34 cellular contexts compared by ENCODE assay signal in the genomic region with DNA sequence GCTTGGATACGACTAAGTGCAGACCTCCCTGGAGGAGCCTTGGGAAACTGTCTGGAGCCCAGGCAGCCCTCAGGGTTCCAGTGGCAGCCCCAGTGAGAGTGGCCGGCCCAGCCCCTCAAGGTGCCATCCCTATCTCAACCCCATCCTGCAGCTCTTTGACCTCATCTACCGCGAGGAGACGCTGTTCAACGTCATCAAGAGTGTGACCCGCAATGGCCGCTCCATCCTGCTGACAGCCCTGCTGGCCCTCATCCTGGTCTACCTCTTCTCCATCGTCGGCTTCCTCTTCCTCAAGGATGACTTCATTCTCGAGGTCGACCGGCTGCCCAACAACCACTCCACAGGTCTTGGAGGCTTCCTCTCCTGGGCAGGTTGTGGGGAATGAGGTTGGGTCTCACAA. TPM values are rescaled to one million over a fixed set of nuclear protein-coding genes. Genes with fewer than 3 reads are reported as not detected.
A peak's percentile ranks its signal among the peaks of the same experiment; 100 is the strongest.
DNase-seq lines count a peak whose midpoint lies in the region; ATAC-seq and TF ChIP-seq lines count a peak whose summit lies in the region.
"Had no signal": no experiment of that assay in that cellular context is flagged by ENCODE, and none has a peak within 500 bp of the region (broad histone marks: within the 10 kb centered on the region; RNA-seq: fewer than 3 reads in every experiment).

No MANE protein-coding gene starts in this region.

- TF ChIP-seq CTCF in natural killer cell (IDR thresholded peaks at IDR 0.05) = no peak
- no peak for TF ChIP-seq CTCF in progenitor cell of endocrine pancreas (IDR thresholded peaks at IDR 0.05; ENCODE audit: unreplicated experiment)

- H3K9me3 Mint-ChIP-seq in activated CD4-positive, alpha-beta T cell treated with anti-CD3 and anti-CD28 coated beads, Interleukin-2, amount 10 ng/mL, durations not matched to agents 7 days and 5 days = no peaks in the 10 kb centered on the region
- H3K9me3 Mint-ChIP-seq in natural killer cell = no peaks in the 10 kb centered on the region
- H3K9me3 Mint-ChIP-seq in natural killer cell treated with Interleukin-12 subunit alpha and Interleukin-12 subunit beta and Interleukin-15 and Interleukin-18, amount 100 ng/mL, for 72 hours = no peaks in the 10 kb centered on the region
- no peaks in the 10 kb centered on the region for H3K9me3 Mint-ChIP-seq in central memory CD8-positive, alpha-beta T cell
- no peaks in the 10 kb centered on the region for H3K9me3 Mint-ChIP-seq in progenitor cell of endocrine pancreas (ENCODE audit: low read depth)
- H3K9me3 Mint-ChIP-seq: activated B cell treated with CpG ODN at 0.5 μM for 24 hours; dendritic cell treated with granulocyte-macrophage colony-stimulating factor and Interleukin-4, amounts not matched to agents 40 ng/mL and 50 ng/mL, for 4 days had no signal

- peak overlapping the region; percentile 9 for H3K27ac Mint-ChIP-seq in activated CD4-positive, alpha-beta T cell treated with anti-CD3 and anti-CD28 coated beads, Interleukin-2, amount 10 ng/mL, durations not matched to agents 7 days and 5 days
- peak overlapping the region; percentile 96 to 98 for H3K27ac Mint-ChIP-seq in natural killer cell
- H3K27ac Mint-ChIP-seq in natural killer cell treated with Interleukin-12 subunit alpha and Interleukin-12 subunit beta and Interleukin-15 and Interleukin-18, amount 100 ng/mL, for 72 hours = no peak overlapping the region
- H3K27ac Mint-ChIP-seq in central memory CD8-positive, alpha-beta T cell (ENCODE audit: low read depth) = peak overlapping the region; percentile 98
- H3K27ac Mint-ChIP-seq in progenitor cell of endocrine pancreas = peak overlapping the region; percentile 67
- H3K27ac Mint-ChIP-seq: activated B cell treated with CpG ODN at 0.5 μM for 24 hours; dendritic cell treated with granulocyte-macrophage colony-stimulating factor and Interleukin-4, amounts not matched to agents 40 ng/mL and 50 ng/mL, for 4 days had no signal

- CTCF ChIA-PET in activated CD4-positive, alpha-beta T cell treated with anti-CD3 and anti-CD28 coated beads, Interleukin-2, amount 10 ng/mL, durations not matched to agents 7 days and 5 days (lab: Charles Lee) = interaction anchor here (1.0 to 1.7 kb wide), 4 partner anchors 10 to 106 kb away, joined by 3 to 5 read pairs (median 4); no protein-coding TSS in a partner anchor

- no peak overlapping the region for H3K4me3 Mint-ChIP-seq in activated CD4-positive, alpha-beta T cell treated with anti-CD3 and anti-CD28 coated beads, Interleukin-2, amount 10 ng/mL, durations not matched to agents 7 days and 5 days
- H3K4me3 Mint-ChIP-seq in natural killer cell (no peak overlapping the region), progenitor cell of endocrine pancreas (ENCODE audit: low read depth) (no peak overlapping the region)
- H3K4me3 Mint-ChIP-seq in natural killer cell treated with Interleukin-12 subunit alpha and Interleukin-12 subunit beta and Interleukin-15 and Interleukin-18, amount 100 ng/mL, for 72 hours = no peak overlapping the region
- H3K4me3 Mint-ChIP-seq in central memory CD8-positive, alpha-beta T cell = no peak overlapping the region
- H3K4me3 Mint-ChIP-seq: activated B cell treated with CpG ODN at 0.5 μM for 24 hours; CD14-positive monocyte; dendritic cell treated with granulocyte-macrophage colony-stimulating factor and Interleukin-4, amounts not matched to agents 40 ng/mL and 50 ng/mL, for 4 days had no signal

- POLR2A ChIA-PET in activated CD4-positive, alpha-beta T cell treated with anti-CD3 and anti-CD28 coated beads, Interleukin-2, amount 10 ng/mL, durations not matched to agents 7 days and 5 days (lab: Charles Lee) = no interaction called here

- H3K36me3 Mint-ChIP-seq in activated CD4-positive, alpha-beta T cell treated with anti-CD3 and anti-CD28 coated beads, Interleukin-2, amount 10 ng/mL, durations not matched to agents 7 days and 5 days (ENCODE audit: low read depth) = peaks cover 61% of the 10 kb centered on the region
- H3K36me3 Mint-ChIP-seq in natural killer cell (peaks cover 6% of the 10 kb centered on the region), progenitor cell of endocrine pancreas (ENCODE audit: insufficient read depth) (peaks cover 10% of the 10 kb centered on the region)
- H3K36me3 Mint-ChIP-seq in natural killer cell treated with Interleukin-12 subunit alpha and Interleukin-12 subunit beta and Interleukin-15 and Interleukin-18, amount 100 ng/mL, for 72 hours = peaks cover 11% of the 10 kb centered on the region
- H3K36me3 Mint-ChIP-seq in central memory CD8-positive, alpha-beta T cell (ENCODE audit: insufficient read depth) = peaks cover 21% of the 10 kb centered on the region

- H3K4me1 Mint-ChIP-seq in activated CD4-positive, alpha-beta T cell treated with anti-CD3 and anti-CD28 coated beads, Interleukin-2, amount 10 ng/mL, durations not matched to agents 7 days and 5 days = peaks cover 50% of the 10 kb centered on the region
- H3K4me1 Mint-ChIP-seq in natural killer cell (peaks cover 25 to 27% of the 10 kb centered on the region in 2 donors), progenitor cell of endocrine pancreas (ENCODE audit: low read depth) (peaks cover 10% of the 10 kb centered on the region)
- peaks cover 23 to 30% of the 10 kb centered on the region in 2 donors for H3K4me1 Mint-ChIP-seq in natural killer cell treated with Interleukin-12 subunit alpha and Interleukin-12 subunit beta and Interleukin-15 and Interleukin-18, amount 100 ng/mL, for 72 hours (ENCODE audit: low read depth in 2 of 2)
- H3K4me1 Mint-ChIP-seq in central memory CD8-positive, alpha-beta T cell = peaks cover 18% of the 10 kb centered on the region

- DNase-seq in activated CD4-positive, alpha-beta T cell treated with anti-CD3 and anti-CD28 coated beads, Interleukin-2, amount 10 ng/mL, durations not matched to agents 7 days and 5 days = no peak
- no peak for DNase-seq in activated CD4-positive, alpha-beta T cell treated with anti-CD3 and anti-CD28 coated beads, Interleukin-2, amount 50 U/mL, for 48 hours
- DNase-seq in natural killer cell = no peak
- DNase-seq in natural killer cell treated with Interleukin-12 subunit alpha and Interleukin-12 subunit beta and Interleukin-15 and Interleukin-18, amount 100 ng/mL, for 72 hours (ENCODE audit: low spot score) = no peak
- DNase-seq in central memory CD8-positive, alpha-beta T cell (ENCODE audit: low spot score in 2 of 2) = no peak
- no peak for DNase-seq in progenitor cell of endocrine pancreas (ENCODE audit: low spot score, unreplicated experiment)
- no peak for DNase-seq in T-helper 2 cell
- no peak for DNase-seq in kidney tubule cell (ENCODE audit: low spot score)
- DNase-seq: 8988T; activated B cell treated with CpG ODN at 0.5 μM for 24 hours; activated CD4-positive, alpha-beta T cell treated with anti-CD3 and anti-CD28 coated beads, Interleukin-2, amount 50 U/mL, for 4 hours; activated naive CD4-positive, alpha-beta T cell; activated T-cell treated with anti-CD3 and anti-CD28 coated beads for 4 hours; esophagus squamous epithelium; foreskin keratinocyte; GM23248; KBM-7; left colon; NCI-H1092; NCI-H187; NCI-H82; Peyer's patch; spleen; stimulated activated CD4-positive, alpha-beta T cell treated with anti-CD3 and anti-CD28 coated beads, Interleukin-2, amount 100 ng/mL, for 24 hours; stomach; uterus had no signal

- intact Hi-C loops in natural killer cell (cut with micrococcal nuclease) = no loop called here

- no peak for ATAC-seq in natural killer cell
- ATAC-seq in natural killer cell treated with Interleukin-12 subunit alpha and Interleukin-12 subunit beta and Interleukin-15 and Interleukin-18, amount 100 ng/mL, for 72 hours = no peak
- no peak for ATAC-seq in central memory CD8-positive, alpha-beta T cell (replicated peaks; ENCODE audit: extremely low read depth, poor library complexity, severe bottlenecking)
- ATAC-seq: foreskin keratinocyte, heart left ventricle, left colon, right lobe of liver had no signal

- no peaks in the 10 kb centered on the region for H3K27me3 Mint-ChIP-seq in activated CD4-positive, alpha-beta T cell treated with anti-CD3 and anti-CD28 coated beads, Interleukin-2, amount 10 ng/mL, durations not matched to agents 7 days and 5 days
- H3K27me3 Mint-ChIP-seq in natural killer cell (ENCODE audit: low read depth in 2 of 2) (no peaks in the 10 kb centered on the region), progenitor cell of endocrine pancreas (no peaks in the 10 kb centered on the region)
- no peaks in the 10 kb centered on the region for H3K27me3 Mint-ChIP-seq in natural killer cell treated with Interleukin-12 subunit alpha and Interleukin-12 subunit beta and Interleukin-15 and Interleukin-18, amount 100 ng/mL, for 72 hours
- H3K27me3 Mint-ChIP-seq in central memory CD8-positive, alpha-beta T cell = no peaks in the 10 kb centered on the region
- H3K27me3 Mint-ChIP-seq: activated B cell treated with CpG ODN at 0.5 μM for 24 hours; dendritic cell treated with granulocyte-macrophage colony-stimulating factor and Interleukin-4, amounts not matched to agents 40 ng/mL and 50 ng/mL, for 4 days had no signal

RNA-seq across cellular contexts. Expression of gene UQCC2, which starts 20.7 kb away (rescaled TPM):
- 10 to 100 TPM; 77.6 to 80.0 TPM for total RNA-seq in activated CD4-positive, alpha-beta T cell treated with anti-CD3 and anti-CD28 coated beads, Interleukin-2, amount 10 ng/mL, durations not matched to agents 7 days and 5 days
- 10 to 100 TPM; 15.8 to 19.6 (median 16.5) TPM for total RNA-seq in natural killer cell
- total RNA-seq in natural killer cell treated with Interleukin-12 subunit alpha and Interleukin-12 subunit beta and Interleukin-15 and Interleukin-18, amount 100 ng/mL, for 72 hours = 10 to 100 TPM; 44.9 to 53.1 TPM
- total RNA-seq in progenitor cell of endocrine pancreas = 97.2 and 99.4 TPM in 2 replicates

RNA-seq across cellular contexts. Expression of gene IP6K3, which starts 55.9 kb away (rescaled TPM):
- total RNA-seq in activated CD4-positive, alpha-beta T cell treated with anti-CD3 and anti-CD28 coated beads, Interleukin-2, amount 10 ng/mL, durations not matched to agents 7 days and 5 days = not detected
- total RNA-seq in natural killer cell (not detected), progenitor cell of endocrine pancreas (0.14 and 0.29 TPM in 2 replicates)
- not detected for total RNA-seq in natural killer cell treated with Interleukin-12 subunit alpha and Interleukin-12 subunit beta and Interleukin-15 and Interleukin-18, amount 100 ng/mL, for 72 hours
- total RNA-seq: activated B cell treated with CpG ODN at 0.5 μM for 24 hours, Daoy, foreskin keratinocyte, GM23248, M059J, NCI-H460, SK-MEL-5 had no signal

Comparison
In these comparisons a context has a peak if more than half of its experiments do, and no peak if none do; other contexts are left out.
1. H3K27ac Mint-ChIP-seq: peak in activated CD4-positive, alpha-beta T cell treated with anti-CD3 and anti-CD28 coated beads, Interleukin-2, amount 10 ng/mL, durations not matched to agents 7 days and 5 days (single experiment), natural killer cell (2 of 2), central memory CD8-positive, alpha-beta T cell (single experiment) and progenitor cell of endocrine pancreas (single experiment); none in natural killer cell treated with Interleukin-12 subunit alpha and Interleukin-12 subunit beta and Interleukin-15 and Interleukin-18, amount 100 ng/mL, for 72 hours (0 of 2).